9 cellular contexts compared by ENCODE assay signal in the genomic region with DNA sequence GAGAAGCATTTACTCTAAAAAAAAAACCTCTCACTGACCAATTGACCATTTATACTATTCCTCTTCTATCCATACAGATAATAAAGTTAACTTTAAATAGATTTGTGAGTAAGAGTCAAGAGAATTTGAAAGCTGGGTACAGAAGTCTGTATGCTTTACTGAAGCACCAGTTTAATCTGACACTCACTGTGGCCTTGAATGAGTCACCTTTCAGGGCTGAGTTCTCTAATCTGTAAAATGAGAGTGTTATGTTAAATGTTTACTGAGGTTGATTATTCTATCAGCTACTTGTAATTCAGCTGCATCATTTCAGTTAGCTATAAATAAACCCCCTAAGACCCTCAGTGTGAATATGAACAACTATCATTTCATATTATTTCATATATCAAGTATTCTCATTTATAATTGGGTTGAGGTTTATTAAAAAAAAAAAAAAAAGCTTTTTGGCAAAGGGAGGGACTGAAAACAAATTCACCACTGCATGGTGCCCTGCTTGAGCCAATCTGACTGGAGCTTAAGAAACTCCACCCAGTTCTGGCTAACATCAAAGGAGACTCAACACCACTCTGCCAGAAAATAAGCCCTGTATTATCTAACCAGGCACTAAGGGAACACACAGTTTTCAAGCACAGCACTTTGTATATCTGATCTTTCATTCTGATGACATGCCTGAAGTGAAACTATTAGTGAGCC. TPM values are rescaled to one million over a fixed set of nuclear protein-coding genes. Genes with fewer than 3 reads are reported as not detected.
DNase-seq lines count a peak whose midpoint lies in the region; ATAC-seq, FAIRE-seq and TF ChIP-seq lines count a peak whose summit lies in the region.
"Had no signal": no experiment of that assay in that cellular context is flagged by ENCODE, and none has a peak within 500 bp of the region (broad histone marks: within the 10 kb centered on the region; RNA-seq: fewer than 3 reads in every experiment).

No MANE protein-coding gene starts in this region.

- CTCF ChIA-PET in GM12878 (lab: Yijun Ruan, JAX) (interaction anchor here (0.8 to 3.0 kb wide), 8 partner anchors 8 to 138 kb away, joined by 3 to 10 read pairs (median 4); no protein-coding TSS in a partner anchor), HepG2 (lab: Yijun Ruan, JAX; ENCODE audit: low intra/inter-chr PET ratio, low total read pairs) (no interaction called here)

- H3K4me3 ChIP-seq in GM12878 (no peak overlapping the region), HepG2 (replicated peaks in 1 of 3; ENCODE audit: insufficient read depth in 1 of 3, low read depth in 2 of 3, low read length in 3 of 3) (peak overlapping the region in 1 of 3 experiments; percentile 2; a peak in 1 of 6 replicates), aorta (ENCODE audit: low read length in 2 of 2) (no peak overlapping the region)

- BruUV-seq in GM12878 (replicated peaks; lab: Mats Ljungman, UMichigan) (no TSS peak), HepG2 (replicated peaks; lab: Mats Ljungman, UMichigan) (no TSS peak)

- RAD21 ChIA-PET in GM12878 (lab: Charles Lee; ENCODE audit: unreplicated experiment), result interaction anchor here (1.0 to 1.5 kb wide), 5 partner anchors 9 to 138 kb away, joined by 3 to 5 read pairs (median 4); no protein-coding TSS in a partner anchor

- H3K27ac Mint-ChIP-seq in activated naive CD4-positive, alpha-beta T cell treated with anti-CD3 and anti-CD28 coated beads, Interleukin-2, amount 50 U/mL, for 72 hours, result no peak overlapping the region

- POLR2A ChIA-PET in GM12878 (lab: Charles Lee), result interaction anchor here (0.6 to 1.4 kb wide), 5 partner anchors 10 to 287 kb away, joined by 3 to 5 read pairs (median 4); no protein-coding TSS in a partner anchor
- POLR2A ChIA-PET in HepG2 (lab: Yijun Ruan, JAX), result interaction anchor here (0.5 to 2.4 kb wide), 7 partner anchors 13 to 156 kb away, joined by 3 to 13 read pairs (median 4); no protein-coding TSS in a partner anchor

- peaks cover 28% of the 10 kb centered on the region for H3K79me2 ChIP-seq in GM12878 (ENCODE audit: control insufficient read depth, insufficient read depth, low read length)
- H3K79me2 ChIP-seq in HepG2 (ENCODE audit: insufficient read depth, low read length), result peaks cover 78% of the 10 kb centered on the region

- H4K20me1 ChIP-seq in GM12878 (ENCODE audit: control insufficient read depth, insufficient read depth) (no peaks in the 10 kb centered on the region), HepG2 (ENCODE audit: insufficient read depth, low read length) (peaks cover 18% of the 10 kb centered on the region)

- intact Hi-C loops in GM12878 (cut with micrococcal nuclease; ENCODE audit: unreplicated experiment) (no loop called here), HepG2 (cut with micrococcal nuclease; ENCODE audit: unreplicated experiment) (no loop called here), aorta (cut with DNase I) (no loop called here)

- in situ Hi-C loops in GM12878 (cut with MboI), result no loop called here
- in situ Hi-C loops in HepG2 (cut with HindIII; ENCODE audit: extremely low pct_ligation_motif_present, low pct_unique_long_range_greater_than_20kb), result no loop called here

- no peak for TF ChIP-seq CTCF in GM12878 (IDR thresholded peaks at IDR 0.05 in 2 of 3, conservative IDR thresholded peaks at IDR 0.05 in 1 of 3; ENCODE audit: control insufficient read depth in 2 of 3, extremely low read depth in 1 of 3, insufficient read depth in 1 of 3, low read depth in 3 of 3, low read length in 3 of 3)
- no peak for TF ChIP-seq CTCF in HepG2 (CRISPR knock-in tag; IDR thresholded peaks at IDR 0.05)

- TF ChIP-seq POLR2A in GM12878 (IDR thresholded peaks at IDR 0.05; ENCODE audit: low read depth, low read length), result no peak
- no peak for TF ChIP-seq POLR2A in HepG2 (IDR thresholded peaks at IDR 0.05; ENCODE audit: insufficient read depth in 1 of 2, low read depth in 2 of 2, low read length in 2 of 2)

- no peaks in the 10 kb centered on the region for H3K9me3 ChIP-seq in GM12878 (replicated peaks; ENCODE audit: control insufficient read depth, insufficient read depth, low read length)
- H3K9me3 ChIP-seq in HepG2 (ENCODE audit: low read length), result no peaks in the 10 kb centered on the region
- no peaks in the 10 kb centered on the region for H3K9me3 ChIP-seq in aorta (ENCODE audit: control insufficient read depth, low read length)

- H3K4me1 ChIP-seq in GM12878 (ENCODE audit: control insufficient read depth, insufficient read depth, low read length) (no peaks in the 10 kb centered on the region), HepG2 (ENCODE audit: insufficient read depth, low read length) (peaks cover 70% of the 10 kb centered on the region), aorta (ENCODE audit: control insufficient read depth in 1 of 2, insufficient read depth in 2 of 2, low read length in 2 of 2) (peaks cover 18% of the 10 kb centered on the region in 2 donors)

- H3K4me2 ChIP-seq in GM12878 (ENCODE audit: control insufficient read depth, insufficient read depth) (no peak overlapping the region), HepG2 (ENCODE audit: low read depth, low read length) (peak overlapping the region; percentile 36)

- H3K27me3 ChIP-seq in GM12878 (replicated peaks in 1 of 2; ENCODE audit: control insufficient read depth in 2 of 2, insufficient read depth in 2 of 2, low read length in 1 of 2) (no peaks in the 10 kb centered on the region), HepG2 (ENCODE audit: control insufficient read depth in 1 of 2, insufficient read depth in 2 of 2, low read length in 2 of 2) (no peaks in the 10 kb centered on the region), aorta (ENCODE audit: control insufficient read depth in 1 of 2, insufficient read depth in 2 of 2, low read length in 1 of 2) (no peaks in the 10 kb centered on the region)

- peak; percentile 43 to 80 for ATAC-seq in activated naive CD4-positive, alpha-beta T cell treated with anti-CD3 and anti-CD28 coated beads, Interleukin-2, amount 50 U/mL, for 72 hours
- ATAC-seq in GM12878 (peak; percentile 80), HepG2 (peak; percentile 91), aorta (ENCODE audit: low FRiP score) (peak; percentile 84), GM18861 (IDR thresholded peaks at IDR 0.05; ENCODE audit: unreplicated experiment) (no peak)

- no peaks in the 10 kb centered on the region for H3K9me3 Mint-ChIP-seq in activated naive CD4-positive, alpha-beta T cell treated with anti-CD3 and anti-CD28 coated beads, Interleukin-2, amount 50 U/mL, for 72 hours

- TF ChIP-seq EP300 in GM12878 (IDR thresholded peaks at IDR 0.05; ENCODE audit: borderline replicate concordance in 1 of 2, control insufficient read depth in 1 of 2, low read depth in 2 of 2, low read length in 2 of 2), result no peak
- no peak; a peak in 1 of 4 replicates for TF ChIP-seq EP300 in HepG2 (IDR thresholded peaks at IDR 0.05; ENCODE audit: low read depth in 2 of 2, low read length in 2 of 2)
- no peak for TF ChIP-seq EP300 in HepG2 (CRISPR knock-in tag; IDR thresholded peaks at IDR 0.05; ENCODE audit: borderline replicate concordance)

- DNase-seq in activated naive CD4-positive, alpha-beta T cell treated with anti-CD3 and anti-CD28 coated beads, Interleukin-2, amount 50 U/mL, for 72 hours (ENCODE audit: low spot score in 2 of 2), result no peak
- DNase-seq in activated naive CD4-positive, alpha-beta T cell (lab: John Stamatoyannopoulos, UW), result no peak
- DNase-seq in GM12878 (ENCODE audit: low read depth, low spot score) (no peak), HepG2 (ENCODE audit: low spot score) (peak; percentile 82), aorta (no peak), GOT3 (lab: John Stamatoyannopoulos, UW) (no peak), NCI-H524 treated with DMSO at 0.1 percent for 48 hours (lab: John Stamatoyannopoulos, UW) (no peak)
- DNase-seq: DND-41 had no signal

- H3K9ac ChIP-seq in GM12878 (ENCODE audit: control insufficient read depth, insufficient read depth, low read length) (no peak overlapping the region), HepG2 (ENCODE audit: insufficient read depth, low read depth, low read length) (no peak overlapping the region)

- peaks cover 0 to under 1% of the 10 kb centered on the region in 2 donors for H3K36me3 Mint-ChIP-seq in activated naive CD4-positive, alpha-beta T cell treated with anti-CD3 and anti-CD28 coated beads, Interleukin-2, amount 50 U/mL, for 72 hours

- SMC1A ChIA-PET in GM12878 (lab: Charles Lee; ENCODE audit: uncharacterized antibody, unreplicated experiment), result interaction anchor here (0.7 to 1.5 kb wide), 12 partner anchors 9 to 138 kb away, joined by 3 to 7 read pairs (median 4); no protein-coding TSS in a partner anchor

- no peak for FAIRE-seq in GM12878 (lab: Jason Lieb, UNC)
- FAIRE-seq in HepG2 (lab: Jason Lieb, UNC), result peak; percentile 44

- TF ChIP-seq RAD21 in GM12878 (IDR thresholded peaks at IDR 0.05; ENCODE audit: insufficient read depth, low read depth, low read length), result no peak
- TF ChIP-seq RAD21 in HepG2 (CRISPR knock-in tag; IDR thresholded peaks at IDR 0.05), result no peak

- H3K27ac ChIP-seq in GM12878 (ENCODE audit: control insufficient read depth, insufficient read depth), result no peak overlapping the region
- H3K27ac ChIP-seq in HepG2 (ENCODE audit: extremely low read length, insufficient read depth, low read length), result peak overlapping the region; percentile 53
- H3K27ac ChIP-seq in aorta (ENCODE audit: low read depth in 1 of 2, low read length in 2 of 2), result peak overlapping the region in 1 of 2 donors; percentile 57

- H3K36me3 ChIP-seq in GM12878 (ENCODE audit: control insufficient read depth in 2 of 2, insufficient read depth in 2 of 2, low read length in 1 of 2), result peaks cover 0 to 1% of the 10 kb centered on the region in 2 experiments; a peak in 2 of 4 replicates
- H3K36me3 ChIP-seq in HepG2 (replicated peaks in 1 of 2; ENCODE audit: control insufficient read depth in 1 of 2, insufficient read depth in 2 of 2, low read length in 2 of 2), result peaks cover 3 to 8% of the 10 kb centered on the region in 2 experiments; a peak in 3 of 5 replicates
- no peaks in the 10 kb centered on the region for H3K36me3 ChIP-seq in aorta (ENCODE audit: control insufficient read depth in 1 of 2, insufficient read depth in 2 of 2, low read length in 1 of 2)

- no peak overlapping the region for H2AFZ ChIP-seq in GM12878 (ENCODE audit: control insufficient read depth, low read depth, low read length)
- no peak overlapping the region for H2AFZ ChIP-seq in HepG2 (ENCODE audit: low read length)

RNA-seq across cellular contexts. Expression of a gene that starts 2.8 kb away (rescaled TPM):
- total RNA-seq in activated naive CD4-positive, alpha-beta T cell treated with anti-CD3 and anti-CD28 coated beads, Interleukin-2, amount 50 U/mL, for 72 hours, result 100 to 1,000 TPM in 1 of 2 donors, 10 to 100 TPM in 1; 70.1 to 118 TPM
- total RNA-seq in GM12878 (2013; cell fraction: nucleolus; rRNA removed), result 186 and 198 TPM in 2 replicates
- total RNA-seq in GM12878 (2014; rRNA removed) (31.9 and 35.6 TPM in 2 replicates), GM12878 (2014; rRNA removed; fragmentation: Illumina TruSeq; extraction: Trizol) (32.8 and 35.0 TPM in 2 replicates), GM12878 (2021) (145 and 147 TPM in 2 replicates), HepG2 (2016; rRNA removed; fragmentation: Illumina TruSeq; extraction: Trizol) (33.1 and 63.3 TPM in 2 replicates), aorta (100 to 1,000 TPM; 356 to 467 TPM)
- polyA plus RNA-seq in GM12878 (2011; ENCODE audit: low read depth), result 38.8 TPM
- polyA plus RNA-seq in GM12878 (2011; rRNA removed) (29.7 and 44.3 TPM in 2 replicates), GM12878 (2014; fragmentation: Illumina TruSeq; extraction: Trizol) (80.0 and 85.6 TPM in 2 replicates), GM12878 (2014; fragmentation: Nextera tagmentation; extraction: Ambion mirVana) (10 to 100 TPM; 22.2 to 29.1 TPM), GM12878 (2014; rRNA removed) (50.1 and 65.0 TPM in 2 replicates), GM12878 (2016; fragmentation: Nextera tagmentation; extraction: Ambion mirVana) (10 to 100 TPM; 95.9 to 96.4 TPM), HepG2 (2011; rRNA removed) (38.7 and 46.0 TPM in 2 replicates), aorta (100 to 1,000 TPM; 110 to 177 TPM)
- 31.4 and 39.7 TPM in 2 replicates for polyA plus RNA-seq in GM12878 (2011; cell fraction: cytosol; rRNA removed)
- 92.4 and 104 TPM in 2 replicates for polyA plus RNA-seq in GM12878 (2011; cell fraction: nucleus; rRNA removed)
- 74.5 and 85.2 TPM in 2 replicates for polyA plus RNA-seq in GM12878 (2012)
- 42.6 and 45.9 TPM in 2 replicates for polyA minus RNA-seq in GM12878 (2011; rRNA and poly(A)+ RNA removed)
- 32.7 and 39.6 TPM in 2 replicates for polyA minus RNA-seq in GM12878 (2011; cell fraction: cytosol; rRNA and poly(A)+ RNA removed)
- polyA minus RNA-seq in GM12878 (2011; cell fraction: nucleus; rRNA and poly(A)+ RNA removed), result 23.9 and 44.0 TPM in 2 replicates
- total RNA-seq in HepG2 (2016; cell fraction: cytosol; rRNA removed; fragmentation: Illumina TruSeq; extraction: Trizol; ENCODE audit: low read depth), result 4.3 and 4.8 TPM in 2 replicates
- total RNA-seq in HepG2 (2016; cell fraction: insoluble cytoplasmic fraction; rRNA removed; fragmentation: Illumina TruSeq; extraction: Trizol), result 31.4 and 53.9 TPM in 2 replicates
- 15.0 and 16.5 TPM in 2 replicates for total RNA-seq in HepG2 (2016; cell fraction: membrane; rRNA removed; fragmentation: Illumina TruSeq; extraction: Trizol)
- 36.7 and 41.9 TPM in 2 replicates for total RNA-seq in HepG2 (2016; cell fraction: nucleus; rRNA removed; fragmentation: Illumina TruSeq; extraction: Trizol)
- 21.5 and 23.3 TPM in 2 replicates for polyA plus RNA-seq in HepG2 (2011; cell fraction: cytosol; rRNA removed)
- 108 and 122 TPM in 2 replicates for polyA plus RNA-seq in HepG2 (2011; cell fraction: nucleus; rRNA removed)
- polyA plus RNA-seq in HepG2 (2012), result 61.7 and 78.2 TPM in 2 replicates
- 2.7 and 3.3 TPM in 2 replicates for polyA plus RNA-seq in HepG2 (2016; cell fraction: cytosol; fragmentation: Illumina TruSeq; extraction: Trizol; ENCODE audit: low read depth)
- 52.8 and 70.0 TPM in 2 replicates for polyA plus RNA-seq in HepG2 (2016; cell fraction: insoluble cytoplasmic fraction; fragmentation: Illumina TruSeq; extraction: Trizol; ENCODE audit: low read depth)
- 8.8 and 10.2 TPM in 2 replicates for polyA plus RNA-seq in HepG2 (2016; cell fraction: membrane; fragmentation: Illumina TruSeq; extraction: Trizol; ENCODE audit: low read depth)
- 57.0 and 67.2 TPM in 2 replicates for polyA plus RNA-seq in HepG2 (2016; cell fraction: nucleus; fragmentation: Illumina TruSeq; extraction: Trizol; ENCODE audit: insufficient read depth, low read depth)
- 46.4 and 52.1 TPM in 2 replicates for polyA minus RNA-seq in HepG2 (2011; rRNA and poly(A)+ RNA removed; ENCODE audit: low replicate concordance)
- 45.9 and 59.9 TPM in 2 replicates for polyA minus RNA-seq in HepG2 (2011; cell fraction: cytosol; rRNA and poly(A)+ RNA removed)
- 54.7 and 70.5 TPM in 2 replicates for polyA minus RNA-seq in HepG2 (2011; cell fraction: nucleus; rRNA and poly(A)+ RNA removed)
